8 cellular contexts compared by ENCODE assay signal in genomic region chr6:14211596-14211961, GRCh38.
DNase-seq lines count a peak whose midpoint lies in the region; ATAC-seq and TF ChIP-seq lines count a peak whose summit lies in the region.

No MANE protein-coding gene starts in this region.

- TF ChIP-seq CTCF in progenitor cell of endocrine pancreas (IDR thresholded peaks at IDR 0.05; ENCODE audit: unreplicated experiment): no peak

- DNase-seq in A172 (ENCODE audit: low spot score) (peak; percentile 10), MV-4-11 (lab: John Stamatoyannopoulos, UW) (peak; percentile 28), left cardiac atrium (peak; percentile 60), progenitor cell of endocrine pancreas (ENCODE audit: low spot score, unreplicated experiment) (peak; percentile 27), T1000 (lab: John Stamatoyannopoulos, UW) (no peak)

- ATAC-seq in GM18502 (IDR thresholded peaks at IDR 0.05; ENCODE audit: poor library complexity, unreplicated experiment): peak; percentile 1
- ATAC-seq in left cardiac atrium: peak; percentile 28 to 34
- no peak for ATAC-seq in HG03378 (IDR thresholded peaks at IDR 0.05; ENCODE audit: unreplicated experiment)

- intact Hi-C loops in left cardiac atrium (cut with DNase I): loop anchor here in 1 of 2 donors (10.0 kb wide), 4 partner anchors 223 to 1023 kb away; no protein-coding TSS in a partner anchor

- H3K9me3 Mint-ChIP-seq in activated naive CD8-positive, alpha-beta T cell (ENCODE audit: low read depth): no peaks in the 10 kb centered on the region
- no peaks in the 10 kb centered on the region for H3K9me3 Mint-ChIP-seq in progenitor cell of endocrine pancreas (ENCODE audit: low read depth)

- peaks cover 2% of the 10 kb centered on the region for H3K27me3 Mint-ChIP-seq in activated naive CD8-positive, alpha-beta T cell
- no peaks in the 10 kb centered on the region for H3K27me3 Mint-ChIP-seq in progenitor cell of endocrine pancreas

- no peaks in the 10 kb centered on the region for H3K36me3 Mint-ChIP-seq in activated naive CD8-positive, alpha-beta T cell
- no peaks in the 10 kb centered on the region for H3K36me3 Mint-ChIP-seq in progenitor cell of endocrine pancreas (ENCODE audit: insufficient read depth)

- peak overlapping the region; percentile 82 for H3K4me3 Mint-ChIP-seq in activated naive CD8-positive, alpha-beta T cell
- peak overlapping the region; percentile 74 for H3K4me3 Mint-ChIP-seq in progenitor cell of endocrine pancreas (ENCODE audit: low read depth)

- H3K27ac Mint-ChIP-seq in activated naive CD8-positive, alpha-beta T cell: peak overlapping the region; percentile 75
- peak overlapping the region; percentile 95 for H3K27ac Mint-ChIP-seq in progenitor cell of endocrine pancreas

- peaks cover 11% of the 10 kb centered on the region for H3K4me1 Mint-ChIP-seq in activated naive CD8-positive, alpha-beta T cell (ENCODE audit: low read depth)
- peaks cover 32% of the 10 kb centered on the region for H3K4me1 Mint-ChIP-seq in progenitor cell of endocrine pancreas (ENCODE audit: low read depth)
